ENCODE assay signal across 8 cellular contexts in genomic region chr16:30924086-30924714, GRCh38. TPM values are rescaled to one million over a fixed set of nuclear protein-coding genes. Genes with fewer than 3 reads are reported as not detected.
DNase-seq lines count a peak whose midpoint lies in the region; ATAC-seq and TF ChIP-seq lines count a peak whose summit lies in the region.

No MANE protein-coding gene starts in this region.

- H3K36me3 Mint-ChIP-seq in CD8-positive, alpha-beta memory T cell, result peaks cover 0 to 20% (median 0%) of the 10 kb centered on the region in 3 donors
- H3K36me3 Mint-ChIP-seq in naive thymus-derived CD4-positive, alpha-beta T cell, result no peaks in the 10 kb centered on the region

- H3K27me3 ChIP-seq in CD8-positive, alpha-beta memory T cell (ENCODE audit: insufficient read depth, low read length, poor library complexity, severe bottlenecking), result no peaks in the 10 kb centered on the region
- H3K27me3 ChIP-seq in naive thymus-derived CD4-positive, alpha-beta T cell (ENCODE audit: control insufficient read depth in 2 of 2, insufficient read depth in 2 of 2, low read length in 2 of 2), result no peaks in the 10 kb centered on the region

- intact Hi-C loops in naive thymus-derived CD4-positive, alpha-beta T cell (cut with micrococcal nuclease), result loop anchor here (5.0 to 10.0 kb wide), 6 partner anchors 367 to 1117 kb away; partner anchors contain the start of genes ALDOA (in 1 of the 2), HIRIP3 (in 1 of the 2), INO80E (in 1 of the 2) and MAZ (in 1 of the 2)

- H3K36me3 ChIP-seq in CD8-positive, alpha-beta memory T cell (ENCODE audit: insufficient read depth, low read length), result no peaks in the 10 kb centered on the region
- H3K36me3 ChIP-seq in naive thymus-derived CD4-positive, alpha-beta T cell (ENCODE audit: control insufficient read depth in 2 of 3, insufficient read depth in 3 of 3, low read length in 3 of 3), result peaks cover 0 to 15% (median 0%) of the 10 kb centered on the region in 3 experiments

- peak overlapping the region in 2 of 8 donors; percentile 42 to 82 for H3K27ac Mint-ChIP-seq in CD8-positive, alpha-beta memory T cell
- peak overlapping the region in 5 of 9 donors; percentile 43 to 74 (median 53) for H3K27ac Mint-ChIP-seq in naive thymus-derived CD4-positive, alpha-beta T cell

- peaks cover 15 to 33% (median 16%) of the 10 kb centered on the region in 3 donors for H3K4me1 Mint-ChIP-seq in CD8-positive, alpha-beta memory T cell
- peaks cover 0 to 33% (median 15%) of the 10 kb centered on the region in 7 donors for H3K4me1 Mint-ChIP-seq in naive thymus-derived CD4-positive, alpha-beta T cell

- no peaks in the 10 kb centered on the region for H3K27me3 Mint-ChIP-seq in CD8-positive, alpha-beta memory T cell
- no peaks in the 10 kb centered on the region for H3K27me3 Mint-ChIP-seq in naive thymus-derived CD4-positive, alpha-beta T cell

- H3K4me3 ChIP-seq in CD8-positive, alpha-beta memory T cell (ENCODE audit: low read length), result no peak overlapping the region
- peak overlapping the region; percentile 82 for H3K4me3 ChIP-seq in coronary artery
- no peak overlapping the region for H3K4me3 ChIP-seq in naive thymus-derived CD4-positive, alpha-beta T cell (ENCODE audit: low read length)

- DNase-seq in CD8-positive, alpha-beta memory T cell, result no peak
- DNase-seq in NCI-H146 treated with DMSO at 0.1 percent for 48 hours (lab: John Stamatoyannopoulos, UW; ENCODE audit: unreplicated experiment), result peak; percentile 10
- no peak for DNase-seq in coronary artery (ENCODE audit: low spot score)
- peak in 1 of 9 donors; percentile 34 for DNase-seq in naive thymus-derived CD4-positive, alpha-beta T cell
- no peak for DNase-seq in D341Med (ENCODE audit: low spot score)
- DNase-seq in NCI-H748 treated with DMSO at 0.1 percent for 48 hours (lab: John Stamatoyannopoulos, UW), result no peak
- DNase-seq in NCI-H1092 treated with DMSO at 0.1 percent for 48 hours (lab: John Stamatoyannopoulos, UW), result no peak
- DNase-seq in OCI-M2 (lab: John Stamatoyannopoulos, UW; ENCODE audit: unreplicated experiment), result no peak

- H3K4me3 Mint-ChIP-seq in CD8-positive, alpha-beta memory T cell, result peak overlapping the region; percentile 64 to 84 (median 69)
- peak overlapping the region; percentile 36 to 85 (median 67) for H3K4me3 Mint-ChIP-seq in naive thymus-derived CD4-positive, alpha-beta T cell

- no peaks in the 10 kb centered on the region for H3K9me3 ChIP-seq in CD8-positive, alpha-beta memory T cell (ENCODE audit: low read length)
- H3K9me3 ChIP-seq in naive thymus-derived CD4-positive, alpha-beta T cell (ENCODE audit: control insufficient read depth in 2 of 3, low read length in 3 of 3), result no peaks in the 10 kb centered on the region

- no peak for TF ChIP-seq CTCF in coronary artery (IDR thresholded peaks at IDR 0.05)

- POLR2A ChIA-PET in CD8-positive, alpha-beta memory T cell (lab: Charles Lee), result no interaction called here
- POLR2A ChIA-PET in naive thymus-derived CD4-positive, alpha-beta T cell (lab: Charles Lee), result interaction anchor here (0.6 to 1.1 kb wide), 4 partner anchors 16 to 256 kb away, joined by 3 read pairs; partner anchors contain the start of gene FUS

- ATAC-seq in naive thymus-derived CD4-positive, alpha-beta T cell, result no peak

- no peaks in the 10 kb centered on the region for H3K9me3 Mint-ChIP-seq in CD8-positive, alpha-beta memory T cell
- no peaks in the 10 kb centered on the region for H3K9me3 Mint-ChIP-seq in naive thymus-derived CD4-positive, alpha-beta T cell

- CTCF ChIA-PET in CD8-positive, alpha-beta memory T cell (lab: Charles Lee), result interaction anchor here (1.0 to 2.1 kb wide), 2 partner anchors 10 to 17 kb away, joined by 4 read pairs; no protein-coding TSS in a partner anchor
- CTCF ChIA-PET in naive thymus-derived CD4-positive, alpha-beta T cell (lab: Charles Lee), result no interaction called here

- no peak overlapping the region for H3K27ac ChIP-seq in CD8-positive, alpha-beta memory T cell (ENCODE audit: low read depth, low read length)
- peak overlapping the region; percentile 93 to 95 for H3K27ac ChIP-seq in coronary artery
- no peak overlapping the region for H3K27ac ChIP-seq in naive thymus-derived CD4-positive, alpha-beta T cell (ENCODE audit: low read depth, low read length)

- H3K4me1 ChIP-seq in CD8-positive, alpha-beta memory T cell (ENCODE audit: insufficient read depth, low read length), result no peaks in the 10 kb centered on the region
- H3K4me1 ChIP-seq in naive thymus-derived CD4-positive, alpha-beta T cell (ENCODE audit: control insufficient read depth in 2 of 2, insufficient read depth in 2 of 2, low read length in 2 of 2), result no peaks in the 10 kb centered on the region

RNA-seq across cellular contexts. Expression of gene FBXL19, which starts 0.8 kb away (rescaled TPM):
- 10 to 100 TPM; 28.7 to 29.2 TPM for total RNA-seq in CD8-positive, alpha-beta memory T cell
- 0.25 TPM for polyA plus RNA-seq in CD8-positive, alpha-beta memory T cell
- 10 to 100 TPM; 11.1 to 26.8 (median 17.0) TPM for total RNA-seq in naive thymus-derived CD4-positive, alpha-beta T cell
- under 1 TPM; 0.08 to 0.16 TPM for polyA plus RNA-seq in naive thymus-derived CD4-positive, alpha-beta T cell

RNA-seq across cellular contexts. Expression of gene ORAI3, which starts 24.7 kb away (rescaled TPM):
- total RNA-seq in CD8-positive, alpha-beta memory T cell, result 1 to 10 TPM; 8.5 to 8.8 TPM
- polyA plus RNA-seq in CD8-positive, alpha-beta memory T cell, result 25.8 TPM
- total RNA-seq in naive thymus-derived CD4-positive, alpha-beta T cell, result 10 to 100 TPM in 4 of 5 experiments, 1 to 10 TPM in 1; 6.0 to 29.8 (median 18.4) TPM
- 10 to 100 TPM; 10.3 to 17.8 TPM for polyA plus RNA-seq in naive thymus-derived CD4-positive, alpha-beta T cell

RNA-seq across cellular contexts. Expression of gene CTF1, which starts 27.8 kb away (rescaled TPM):
- under 1 TPM in 1 of 2 experiments, not detected in 1; 0.33 TPM for total RNA-seq in CD8-positive, alpha-beta memory T cell
- polyA plus RNA-seq in CD8-positive, alpha-beta memory T cell, result not detected
- under 1 TPM in 4 of 5 experiments, not detected in 1; 0.17 to 0.54 (median 0.40) TPM for total RNA-seq in naive thymus-derived CD4-positive, alpha-beta T cell
- not detected for polyA plus RNA-seq in naive thymus-derived CD4-positive, alpha-beta T cell

RNA-seq across cellular contexts. Expression of gene BCL7C, which starts 30.3 kb away (rescaled TPM):
- 10 to 100 TPM; 31.7 to 35.0 TPM for total RNA-seq in CD8-positive, alpha-beta memory T cell
- 52.3 TPM for polyA plus RNA-seq in CD8-positive, alpha-beta memory T cell
- 10 to 100 TPM; 17.2 to 23.7 (median 22.7) TPM for total RNA-seq in naive thymus-derived CD4-positive, alpha-beta T cell
- 10 to 100 TPM; 28.4 to 31.4 TPM for polyA plus RNA-seq in naive thymus-derived CD4-positive, alpha-beta T cell

RNA-seq across cellular contexts. Expression of gene SETD1A, which starts 33.4 kb away (rescaled TPM):
- total RNA-seq in CD8-positive, alpha-beta memory T cell, result 10 to 100 TPM; 24.7 to 28.8 TPM
- 2.6 TPM for polyA plus RNA-seq in CD8-positive, alpha-beta memory T cell
- total RNA-seq in naive thymus-derived CD4-positive, alpha-beta T cell, result 10 to 100 TPM; 27.0 to 47.2 (median 36.8) TPM
- 1 to 10 TPM; 1.3 to 2.5 TPM for polyA plus RNA-seq in naive thymus-derived CD4-positive, alpha-beta T cell

Comparison
In these comparisons a context has a peak if more than half of its experiments do, and no peak if none do; other contexts are left out.
1. H3K27ac ChIP-seq: peak in coronary artery (2 of 2); none in CD8-positive, alpha-beta memory T cell (single experiment) and naive thymus-derived CD4-positive, alpha-beta T cell (single experiment).